Comparison of ENCODE assay signal across 8 cellular contexts in genomic region chr11:65779669-65779918, GRCh38. TPM values are rescaled to one million over a fixed set of nuclear protein-coding genes. Genes with fewer than 3 reads are reported as not detected.
DNase-seq lines count a peak whose midpoint lies in the region; TF ChIP-seq lines count a peak whose summit lies in the region.

No MANE protein-coding gene starts in this region.

- peaks cover 8% of the 10 kb centered on the region for H3K27me3 Mint-ChIP-seq in activated T-cell treated with anti-CD3 and anti-CD28 coated beads, Interleukin-2, amount 50 U/mL, for 24 hours

- peaks cover 37% of the 10 kb centered on the region for H3K36me3 Mint-ChIP-seq in activated T-cell treated with anti-CD3 and anti-CD28 coated beads, Interleukin-2, amount 50 U/mL, for 24 hours (ENCODE audit: low read depth)

- H3K4me3 Mint-ChIP-seq in activated T-cell treated with anti-CD3 and anti-CD28 coated beads, Interleukin-2, amount 50 U/mL, for 24 hours: peak overlapping the region; percentile 87

- TF ChIP-seq EP300 in transverse colon (IDR thresholded peaks at IDR 0.05; ENCODE audit: low read depth): no peak

- 68 to 76% methylated on average over 10 to 11 of the region's 12 CpGs for WGBS in lower leg skin, 2 donors
- WGBS in transverse colon (ENCODE audit: low coverage in 1 of 2), 2 donors: 76% methylated on average over 12 of the region's 12 CpGs; no CpG with 5 or more reads in 1 of the 2 donors

- TF ChIP-seq CTCF in astrocyte of the cerebellum (IDR thresholded peaks at IDR 0.05; ENCODE audit: low read depth, low read length, missing control alignments) (no peak), lower leg skin (IDR thresholded peaks at IDR 0.05) (no peak), transverse colon (IDR thresholded peaks at IDR 0.05) (no peak)

- H3K4me3 ChIP-seq in astrocyte of the cerebellum (ENCODE audit: low read depth, low read length): peak overlapping the region; percentile 67
- H3K4me3 ChIP-seq in lower leg skin (ENCODE audit: low read depth, poor library complexity, severe bottlenecking): peak overlapping the region; percentile 76
- H3K4me3 ChIP-seq in transverse colon: peak overlapping the region; percentile 58 to 97 (median 85)

- no peaks in the 10 kb centered on the region for H3K27me3 ChIP-seq in transverse colon

- no peaks in the 10 kb centered on the region for H3K9me3 Mint-ChIP-seq in activated T-cell treated with anti-CD3 and anti-CD28 coated beads, Interleukin-2, amount 50 U/mL, for 24 hours

- H3K4me1 ChIP-seq in transverse colon: peaks cover 14 to 21% (median 19%) of the 10 kb centered on the region in 4 donors

- no peak for DNase-seq in activated T-cell treated with anti-CD3 and anti-CD28 coated beads, Interleukin-2, amount 50 U/mL, for 24 hours
- DNase-seq in activated T-cell treated with anti-CD3 and anti-CD28 coated beads, Interleukin-2, amount 50 U/mL, for 48 hours: no peak
- DNase-seq in astrocyte of the cerebellum (ENCODE audit: low read depth) (no peak), lower leg skin (ENCODE audit: low spot score in 2 of 2) (no peak), transverse colon (no peak), NCI-H2081 (lab: John Stamatoyannopoulos, UW) (no peak), dedifferentiated amniotic fluid mesenchymal stem cell (ENCODE audit: extremely low spot score) (no peak), UCSD-AML1 (lab: John Stamatoyannopoulos, UW; ENCODE audit: unreplicated experiment) (no peak)

- peak overlapping the region; percentile 86 to 96 (median 90) for H3K27ac ChIP-seq in transverse colon

- in situ Hi-C loops in astrocyte of the cerebellum (cut with HindIII; ENCODE audit: low sequenced_read_pairs): no loop called here
- in situ Hi-C loops in transverse colon (cut with MboI; ENCODE audit: low pct_ligation_motif_present in 1 of 4, low pct_unique_long_range_greater_than_20kb in 1 of 4, low sequenced_read_pairs in 3 of 4): loop anchor here in 1 of 4 donors (10.0 kb wide), 1 partner anchor 65 kb away; the partner anchor contains the start of gene KAT5

- peaks cover 0 to 5% (median 2%) of the 10 kb centered on the region in 4 donors for H3K36me3 ChIP-seq in transverse colon

- no peak overlapping the region for H3K27ac Mint-ChIP-seq in activated T-cell treated with anti-CD3 and anti-CD28 coated beads, Interleukin-2, amount 50 U/mL, for 24 hours

- TF ChIP-seq POLR2A in lower leg skin (IDR thresholded peaks at IDR 0.05): no peak
- TF ChIP-seq POLR2A in transverse colon (IDR thresholded peaks at IDR 0.05): no peak

- H3K9me3 ChIP-seq in transverse colon: no peaks in the 10 kb centered on the region

- H3K4me1 Mint-ChIP-seq in activated T-cell treated with anti-CD3 and anti-CD28 coated beads, Interleukin-2, amount 50 U/mL, for 24 hours (ENCODE audit: low read depth): peaks cover 32% of the 10 kb centered on the region

- intact Hi-C loops in lower leg skin (cut with DNase I; ENCODE audit: low total_unique reads) (loop anchor here (10.0 kb wide), 2 partner anchors 45 to 65 kb away; partner anchors contain the start of gene KAT5), transverse colon (cut with DNase I; ENCODE audit: low total_unique reads) (no loop called here)

RNA-seq across cellular contexts. Expression of gene AP5B1, which starts 1.2 kb away (rescaled TPM):
- total RNA-seq in lower leg skin: 10 to 100 TPM; 32.2 to 44.3 (median 39.7) TPM
- 10 to 100 TPM; 24.9 to 33.7 (median 28.2) TPM for total RNA-seq in transverse colon

RNA-seq across cellular contexts. Expression of gene OVOL1, which starts 7.3 kb away (rescaled TPM):
- 100 to 1,000 TPM in 2 of 4 donors, 10 to 100 TPM in 2; 74.8 to 159 (median 105) TPM for total RNA-seq in lower leg skin
- 10 to 100 TPM; 19.9 to 44.8 (median 33.8) TPM for total RNA-seq in transverse colon

RNA-seq across cellular contexts. Expression of gene SNX32, which starts 54.2 kb away (rescaled TPM):
- total RNA-seq in lower leg skin (under 1 TPM; 0.21 to 0.99 (median 0.67) TPM), transverse colon (10 to 100 TPM in 1 of 4 donors, 1 to 10 TPM in 1, under 1 TPM in 1, not detected in 1; 0.60 to 10.0 (median 1.6) TPM)

RNA-seq across cellular contexts. Expression of gene RNASEH2C, which starts 59.0 kb away (rescaled TPM):
- total RNA-seq in lower leg skin (10 to 100 TPM; 29.7 to 73.7 (median 57.4) TPM), transverse colon (100 to 1,000 TPM in 2 of 4 donors, 10 to 100 TPM in 2; 70.2 to 231 (median 111) TPM)
